ENCODE assay signal across 18 cellular contexts in genomic region chr9:131482343-131483006, GRCh38. TPM values are rescaled to one million over a fixed set of nuclear protein-coding genes. Genes with fewer than 3 reads are reported as not detected.
DNase-seq lines count a peak whose midpoint lies in the region; ATAC-seq, FAIRE-seq and TF ChIP-seq lines count a peak whose summit lies in the region.
"Had no signal": no experiment of that assay in that cellular context is flagged by ENCODE, and none has a peak within 500 bp of the region (broad histone marks: within the 10 kb centered on the region; RNA-seq: fewer than 3 reads in every experiment).

No MANE protein-coding gene starts in this region.

- TF ChIP-seq EP300 in esophagus muscularis mucosa (IDR thresholded peaks at IDR 0.05) = no peak

- no peak for TF ChIP-seq POLR2A in esophagus muscularis mucosa (IDR thresholded peaks at IDR 0.05; ENCODE audit: low read depth)

- DNase-seq in CD8-positive, alpha-beta memory T cell = no peak
- no peak for DNase-seq in WTC11 (ENCODE audit: low spot score)
- no peak for DNase-seq in esophagus muscularis mucosa (ENCODE audit: extremely low spot score)
- no peak for DNase-seq in psoas muscle
- no peak for DNase-seq in GM19239 (ENCODE audit: insufficient read length, low spot score)
- no peak for DNase-seq in activated CD4-positive, alpha-beta T cell treated with anti-CD3 and anti-CD28 coated beads for 36 hours
- DNase-seq: activated CD8-positive, alpha-beta T cell treated with anti-CD3 and anti-CD28 coated beads for 36 hours; activated T-cell treated with anti-CD3 and anti-CD28 coated beads, Interleukin-2, amount 50 U/mL, for 48 hours; CD4-positive, CD25-positive, alpha-beta regulatory T cell; HCEC 1CT; MG63; NCI-H146; NCI-H748 treated with DMSO at 0.1 percent for 48 hours had no signal

- 86% methylated on average over 24 of the region's 24 CpGs for WGBS in esophagus muscularis mucosa
- 83 to 90% (median 86%) methylated on average over 24 of the region's 24 CpGs for WGBS in psoas muscle, 3 donors

- peak overlapping the region in 5 of 8 donors; percentile 9 to 87 (median 39) for H3K27ac Mint-ChIP-seq in CD8-positive, alpha-beta memory T cell
- peak overlapping the region; percentile 55 for H3K27ac Mint-ChIP-seq in WTC11
- H3K27ac Mint-ChIP-seq in activated CD4-positive, alpha-beta T cell treated with anti-CD3 and anti-CD28 coated beads for 36 hours = no peak overlapping the region
- H3K27ac Mint-ChIP-seq: activated CD8-positive, alpha-beta T cell treated with anti-CD3 and anti-CD28 coated beads for 36 hours had no signal

- no peaks in the 10 kb centered on the region for H3K27me3 Mint-ChIP-seq in CD8-positive, alpha-beta memory T cell
- H3K27me3 Mint-ChIP-seq in WTC11 (ENCODE audit: low read depth) = no peaks in the 10 kb centered on the region
- H3K27me3 Mint-ChIP-seq in activated CD4-positive, alpha-beta T cell treated with anti-CD3 and anti-CD28 coated beads for 36 hours = no peaks in the 10 kb centered on the region
- H3K27me3 Mint-ChIP-seq: activated CD8-positive, alpha-beta T cell treated with anti-CD3 and anti-CD28 coated beads for 36 hours; CD4-positive, CD25-positive, alpha-beta regulatory T cell had no signal

- no peaks in the 10 kb centered on the region for H3K4me1 ChIP-seq in CD8-positive, alpha-beta memory T cell (ENCODE audit: insufficient read depth, low read length)
- peaks cover 55 to 77% (median 72%) of the 10 kb centered on the region in 4 donors for H3K4me1 ChIP-seq in esophagus muscularis mucosa
- H3K4me1 ChIP-seq in psoas muscle = peaks cover 12% of the 10 kb centered on the region
- H3K4me1 ChIP-seq: SJSA1 had no signal

- intact Hi-C loops in esophagus muscularis mucosa (cut with DNase I) = no loop called here
- intact Hi-C loops in psoas muscle (cut with DNase I) = no loop called here
- intact Hi-C loops in activated CD4-positive, alpha-beta T cell treated with anti-CD3 and anti-CD28 coated beads for 36 hours (cut with DNase I, micrococcal nuclease) = loop anchor here in 1 of 2 experiments (5.0 kb wide), 1 partner anchor 130 kb away; no protein-coding TSS in a partner anchor

- H3K27me3 ChIP-seq in CD8-positive, alpha-beta memory T cell (ENCODE audit: insufficient read depth, low read length, poor library complexity, severe bottlenecking) = no peaks in the 10 kb centered on the region
- H3K27me3 ChIP-seq in esophagus muscularis mucosa = no peaks in the 10 kb centered on the region
- H3K27me3 ChIP-seq in psoas muscle (ENCODE audit: insufficient read depth in 3 of 3, low read length in 2 of 3) = no peaks in the 10 kb centered on the region
- H3K27me3 ChIP-seq: MG63, SJSA1 had no signal

- POLR2A ChIA-PET in CD8-positive, alpha-beta memory T cell (lab: Charles Lee) = no interaction called here
- POLR2A ChIA-PET in WTC11 (lab: Charles Lee) = no interaction called here
- POLR2A ChIA-PET in activated CD4-positive, alpha-beta T cell treated with anti-CD3 and anti-CD28 coated beads for 36 hours (lab: Charles Lee) = no interaction called here

- ATAC-seq in WTC11 = no peak
- peak in 1 of 4 donors; percentile 1 for ATAC-seq in psoas muscle
- ATAC-seq in GM19395 (IDR thresholded peaks at IDR 0.05; ENCODE audit: unreplicated experiment) = no peak
- ATAC-seq in activated CD4-positive, alpha-beta T cell treated with anti-CD3 and anti-CD28 coated beads for 36 hours = no peak
- ATAC-seq: activated CD8-positive, alpha-beta T cell treated with anti-CD3 and anti-CD28 coated beads for 36 hours; HepG2 had no signal

- H3K27ac ChIP-seq in CD8-positive, alpha-beta memory T cell (ENCODE audit: low read depth, low read length) = no peak overlapping the region
- H3K27ac ChIP-seq in esophagus muscularis mucosa (replicated peaks in 1 of 4) = peak overlapping the region; percentile 76 to 83 (median 80)
- peak overlapping the region; percentile 81 for H3K27ac ChIP-seq in psoas muscle
- H3K27ac ChIP-seq: SJSA1 had no signal

- TF ChIP-seq CTCF in WTC11 (IDR thresholded peaks at IDR 0.05) (no peak), esophagus muscularis mucosa (IDR thresholded peaks at IDR 0.05) (no peak), psoas muscle (IDR thresholded peaks at IDR 0.05) (no peak)

- peaks cover 2 to 6% (median 4%) of the 10 kb centered on the region in 3 donors for H3K4me1 Mint-ChIP-seq in CD8-positive, alpha-beta memory T cell
- no peaks in the 10 kb centered on the region for H3K4me1 Mint-ChIP-seq in WTC11
- H3K4me1 Mint-ChIP-seq in activated CD4-positive, alpha-beta T cell treated with anti-CD3 and anti-CD28 coated beads for 36 hours = peaks cover 5% of the 10 kb centered on the region

- no peak overlapping the region for H3K4me3 Mint-ChIP-seq in CD8-positive, alpha-beta memory T cell
- H3K4me3 Mint-ChIP-seq in WTC11 = no peak overlapping the region
- H3K4me3 Mint-ChIP-seq in activated CD4-positive, alpha-beta T cell treated with anti-CD3 and anti-CD28 coated beads for 36 hours = no peak overlapping the region
- H3K4me3 Mint-ChIP-seq: activated CD8-positive, alpha-beta T cell treated with anti-CD3 and anti-CD28 coated beads for 36 hours; T-helper 1 cell treated with Interleukin-12 subunit alpha and Interleukin-12 subunit beta and Interleukin-4 antibody, amounts not matched to agents 30 μg/mL and 1 μg/mL, for 36 hours had no signal

- no peak overlapping the region for H3K4me3 ChIP-seq in CD8-positive, alpha-beta memory T cell (ENCODE audit: low read length)
- H3K4me3 ChIP-seq in esophagus muscularis mucosa (no peak overlapping the region), psoas muscle (no peak overlapping the region)
- H3K4me3 ChIP-seq: MG63, SJSA1 had no signal

- no peaks in the 10 kb centered on the region for H3K9me3 ChIP-seq in CD8-positive, alpha-beta memory T cell (ENCODE audit: low read length)
- H3K9me3 ChIP-seq in esophagus muscularis mucosa = no peaks in the 10 kb centered on the region
- no peaks in the 10 kb centered on the region for H3K9me3 ChIP-seq in psoas muscle
- H3K9me3 ChIP-seq: MG63, SJSA1 had no signal

- CTCF ChIA-PET in CD8-positive, alpha-beta memory T cell (lab: Charles Lee) = interaction anchor here (1.2 to 3.6 kb wide), 4 partner anchors 16 to 132 kb away, joined by 3 to 18 read pairs (median 4); no protein-coding TSS in a partner anchor
- CTCF ChIA-PET in WTC11 (lab: Charles Lee) = interaction anchor here (0.6 kb wide), 1 partner anchor 166 kb away, joined by 5 read pairs; no protein-coding TSS in a partner anchor
- CTCF ChIA-PET in activated CD4-positive, alpha-beta T cell treated with anti-CD3 and anti-CD28 coated beads for 36 hours (lab: Charles Lee) = interaction anchor here (0.5 kb wide), 1 partner anchor 133 kb away, joined by 3 read pairs; no protein-coding TSS in a partner anchor

- FAIRE-seq in GM19239 (lab: Jason Lieb, UNC) = no peak
- FAIRE-seq: GM12891, HepG2 had no signal

- H3K36me3 ChIP-seq in CD8-positive, alpha-beta memory T cell (ENCODE audit: insufficient read depth, low read length) = peaks cover 86% of the 10 kb centered on the region
- H3K36me3 ChIP-seq in esophagus muscularis mucosa (peaks cover 68 to 100% (median 98%) of the 10 kb centered on the region in 4 donors), psoas muscle (ENCODE audit: insufficient read depth in 1 of 2, low read depth in 1 of 2) (peaks cover 21 to 100% of the 10 kb centered on the region in 2 donors)

- peaks cover 11 to 95% (median 12%) of the 10 kb centered on the region in 3 donors for H3K36me3 Mint-ChIP-seq in CD8-positive, alpha-beta memory T cell
- H3K36me3 Mint-ChIP-seq in WTC11 = peaks cover 91% of the 10 kb centered on the region
- peaks cover 66% of the 10 kb centered on the region for H3K36me3 Mint-ChIP-seq in activated CD4-positive, alpha-beta T cell treated with anti-CD3 and anti-CD28 coated beads for 36 hours (ENCODE audit: low read depth)

- H3K9me3 Mint-ChIP-seq in CD8-positive, alpha-beta memory T cell = no peaks in the 10 kb centered on the region
- no peaks in the 10 kb centered on the region for H3K9me3 Mint-ChIP-seq in WTC11
- H3K9me3 Mint-ChIP-seq in activated CD4-positive, alpha-beta T cell treated with anti-CD3 and anti-CD28 coated beads for 36 hours (ENCODE audit: low read depth) = no peaks in the 10 kb centered on the region
- H3K9me3 Mint-ChIP-seq: activated CD8-positive, alpha-beta T cell treated with anti-CD3 and anti-CD28 coated beads for 36 hours; CD4-positive, CD25-positive, alpha-beta regulatory T cell; T-helper 1 cell treated with Interleukin-12 subunit alpha and Interleukin-12 subunit beta and Interleukin-4 antibody, amounts not matched to agents 30 μg/mL and 1 μg/mL, for 36 hours had no signal

TF ChIP-seq in WTC11, 78 proteins besides CTCF, POLR2A, EP300 and RAD21 (continues in another document):
- TF ChIP-seq ZNF512 (CRISPR knock-in tag; IDR thresholded peaks at IDR 0.05; ENCODE audit: borderline replicate concordance) = no peak
- TF ChIP-seq GABPB1 (CRISPR knock-in tag; IDR thresholded peaks at IDR 0.05) = no peak
- TF ChIP-seq ELF4 (CRISPR knock-in tag; IDR thresholded peaks at IDR 0.05; ENCODE audit: low read depth) = no peak
- no peak for TF ChIP-seq NR2C2 (CRISPR knock-in tag; IDR thresholded peaks at IDR 0.05)
- no peak for TF ChIP-seq CBFB (CRISPR knock-in tag; IDR thresholded peaks at IDR 0.05; ENCODE audit: low read depth)
- no peak for TF ChIP-seq SMAD3 (CRISPR knock-in tag; IDR thresholded peaks at IDR 0.05; ENCODE audit: borderline replicate concordance)

RNA-seq across cellular contexts. Expression of gene POMT1, which starts 20.2 kb away (rescaled TPM):
- 10 to 100 TPM; 31.6 to 35.3 TPM for total RNA-seq in CD8-positive, alpha-beta memory T cell
- 18.4 TPM for polyA plus RNA-seq in CD8-positive, alpha-beta memory T cell
- total RNA-seq in WTC11 (2021) (35.2 to 36.4 TPM (median 36.2 TPM) in 3 replicates), esophagus muscularis mucosa (10 to 100 TPM; 22.6 to 39.2 (median 25.0) TPM), psoas muscle (10 to 100 TPM; 10.9 to 30.8 (median 14.2) TPM)
- 10 to 100 TPM; 11.2 to 23.0 (median 20.8) TPM for polyA plus RNA-seq in psoas muscle
- 10 to 100 TPM; 28.2 to 30.7 TPM for total RNA-seq in activated CD4-positive, alpha-beta T cell treated with anti-CD3 and anti-CD28 coated beads for 36 hours

RNA-seq across cellular contexts. Expression of gene UCK1, which starts 48.6 kb away (rescaled TPM):
- 10 to 100 TPM; 22.2 to 23.1 TPM for total RNA-seq in CD8-positive, alpha-beta memory T cell
- polyA plus RNA-seq in CD8-positive, alpha-beta memory T cell = 34.4 TPM
- total RNA-seq in WTC11 (2021) = 28.0 to 30.6 TPM (median 29.6 TPM) in 3 replicates
- 10 to 100 TPM; 47.3 to 63.9 (median 54.0) TPM for total RNA-seq in esophagus muscularis mucosa
- 10 to 100 TPM; 16.8 to 40.0 (median 21.8) TPM for total RNA-seq in psoas muscle
- 10 to 100 TPM; 37.8 to 75.6 (median 47.4) TPM for polyA plus RNA-seq in psoas muscle
- 10 to 100 TPM; 15.2 to 16.5 TPM for total RNA-seq in activated CD4-positive, alpha-beta T cell treated with anti-CD3 and anti-CD28 coated beads for 36 hours
